36 cellular contexts compared by ENCODE assay signal in genomic region chr2:46621499-46621898, GRCh38.
"Had no signal": no experiment of that assay in that cellular context is flagged by ENCODE, and none has a peak within 500 bp of the region (broad histone marks: within the 10 kb centered on the region; RNA-seq: fewer than 3 reads in every experiment).

No MANE protein-coding gene starts in this region.

- DNase-seq: activated B cell treated with CpG ODN at 0.5 μM for 24 hours; activated CD4-positive, alpha-beta T cell treated with anti-CD3 and anti-CD28 coated beads for 48 hours; activated CD4-positive, alpha-beta T cell treated with anti-CD3 and anti-CD28 coated beads, Interleukin-2, amount 50 U/mL, for 1 hour; activated CD4-positive, alpha-beta T cell treated with anti-CD3 and anti-CD28 coated beads, Interleukin-2, amount 50 U/mL, for 48 hours; activated CD8-positive, alpha-beta memory T cell treated with anti-CD3 and anti-CD28 coated beads, Interleukin-2, amount 10 ng/mL, durations not matched to agents 7 days and 5 days; activated CD8-positive, alpha-beta memory T cell treated with anti-CD3 and anti-CD28 coated beads, Interleukin-2, amount 50 U/mL, for 4 hours; activated CD8-positive, alpha-beta T cell treated with anti-CD3 and anti-CD28 coated beads, Interleukin-2, amount 10 ng/mL, durations not matched to agents 7 days and 5 days; activated gamma-delta T cell; activated naive CD4-positive, alpha-beta T cell; activated naive CD4-positive, alpha-beta T cell treated with anti-CD3 and anti-CD28 coated beads, Interleukin-2, amount 50 U/mL, for 16 hours; activated naive CD8-positive, alpha-beta T cell treated with anti-CD3 and anti-CD28 coated beads for 36 hours; activated naive CD8-positive, alpha-beta T cell treated with anti-CD3 and anti-CD28 coated beads, Interleukin-2, amount 50 U/mL, for 24 hours; activated T-cell treated with anti-CD3 and anti-CD28 coated beads, Interleukin-2, amount 50 U/mL, for 4 hours; adrenal gland; amygdala; aorta; body of pancreas; central memory CD4-positive, alpha-beta T cell; dorsolateral prefrontal cortex; effector memory CD4-positive, alpha-beta T cell; endodermal cell; foreskin fibroblast; head of caudate nucleus; SW 1271; T-cell; T1000; WERI-Rb-1 had no signal

- FAIRE-seq: frontal cortex had no signal

- H3K9me3 ChIP-seq: adrenal gland, body of pancreas, breast epithelium had no signal

- H3K9me3 Mint-ChIP-seq: activated naive CD8-positive, alpha-beta T cell treated with anti-CD3 and anti-CD28 coated beads for 36 hours; activated naive CD8-positive, alpha-beta T cell treated with anti-CD3 and anti-CD28 coated beads, Interleukin-2, amount 50 U/mL, for 24 hours; activated T-cell treated with anti-CD3 and anti-CD28 coated beads, Interleukin-2, amount 50 U/mL, for 4 hours; dendritic cell treated with granulocyte-macrophage colony-stimulating factor and Interleukin-4, amounts not matched to agents 40 ng/mL and 50 ng/mL, for 4 days; endodermal cell; T-cell; T-helper 1 cell treated with Interleukin-12 subunit alpha and Interleukin-12 subunit beta and Interleukin-4 antibody, amounts not matched to agents 30 μg/mL and 1 μg/mL, for 36 hours; T-helper 2 cell treated with Interferon-gamma antibody and Interleukin-4, amounts not matched to agents 5 μg/mL and 100 μg/mL, for 36 hours had no signal

- H3K27ac Mint-ChIP-seq: activated B cell treated with CpG ODN at 0.5 μM for 24 hours; activated CD8-positive, alpha-beta memory T cell treated with anti-CD3 and anti-CD28 coated beads, Interleukin-2, amount 10 ng/mL, durations not matched to agents 7 days and 5 days; activated CD8-positive, alpha-beta T cell treated with anti-CD3 and anti-CD28 coated beads, Interleukin-2, amount 10 ng/mL, durations not matched to agents 7 days and 5 days; activated naive CD8-positive, alpha-beta T cell treated with anti-CD3 and anti-CD28 coated beads for 36 hours; activated naive CD8-positive, alpha-beta T cell treated with anti-CD3 and anti-CD28 coated beads, Interleukin-2, amount 50 U/mL, for 24 hours; dendritic cell treated with granulocyte-macrophage colony-stimulating factor and Interleukin-4, amounts not matched to agents 40 ng/mL and 50 ng/mL, for 4 days; endodermal cell; T-cell; T-helper 1 cell treated with Interleukin-12 subunit alpha and Interleukin-12 subunit beta and Interleukin-4 antibody, amounts not matched to agents 30 μg/mL and 1 μg/mL, for 36 hours; T-helper 2 cell treated with Interferon-gamma antibody and Interleukin-4, amounts not matched to agents 5 μg/mL and 100 μg/mL, for 36 hours had no signal

- H3K4me3 ChIP-seq: adrenal gland, body of pancreas, breast epithelium, cardiac muscle cell, coronary artery, dorsolateral prefrontal cortex had no signal

- H3K4me3 Mint-ChIP-seq: activated B cell treated with CpG ODN at 0.5 μM for 24 hours; activated CD8-positive, alpha-beta memory T cell treated with anti-CD3 and anti-CD28 coated beads, Interleukin-2, amount 10 ng/mL, durations not matched to agents 7 days and 5 days; activated CD8-positive, alpha-beta T cell treated with anti-CD3 and anti-CD28 coated beads, Interleukin-2, amount 10 ng/mL, durations not matched to agents 7 days and 5 days; activated naive CD8-positive, alpha-beta T cell treated with anti-CD3 and anti-CD28 coated beads for 36 hours; activated naive CD8-positive, alpha-beta T cell treated with anti-CD3 and anti-CD28 coated beads, Interleukin-2, amount 50 U/mL, for 24 hours; activated T-cell treated with anti-CD3 and anti-CD28 coated beads, Interleukin-2, amount 50 U/mL, for 4 hours; dendritic cell treated with granulocyte-macrophage colony-stimulating factor and Interleukin-4, amounts not matched to agents 40 ng/mL and 50 ng/mL, for 4 days; endodermal cell; T-cell; T-helper 1 cell treated with Interleukin-12 subunit alpha and Interleukin-12 subunit beta and Interleukin-4 antibody, amounts not matched to agents 30 μg/mL and 1 μg/mL, for 36 hours; T-helper 2 cell treated with Interferon-gamma antibody and Interleukin-4, amounts not matched to agents 5 μg/mL and 100 μg/mL, for 36 hours had no signal

- H3K27ac ChIP-seq: adrenal gland, body of pancreas, breast epithelium, cardiac muscle cell, coronary artery, dorsolateral prefrontal cortex, WERI-Rb-1 had no signal

- H3K4me1 ChIP-seq: breast epithelium had no signal

- H3K27me3 ChIP-seq: adrenal gland, body of pancreas, breast epithelium, cardiac muscle cell, dorsolateral prefrontal cortex had no signal

- ATAC-seq: activated CD4-positive, CD25-positive, alpha-beta regulatory T cell treated with anti-CD3 and anti-CD28 coated beads, Interleukin-2, amount 50 U/mL, for 24 hours; activated CD8-positive, alpha-beta memory T cell treated with anti-CD3 and anti-CD28 coated beads, Interleukin-2, amount 10 ng/mL, durations not matched to agents 7 days and 5 days; activated CD8-positive, alpha-beta T cell treated with anti-CD3 and anti-CD28 coated beads, Interleukin-2, amount 10 ng/mL, durations not matched to agents 7 days and 5 days; activated naive CD8-positive, alpha-beta T cell treated with anti-CD3 and anti-CD28 coated beads, Interleukin-2, amount 50 U/mL, for 24 hours; activated T-cell treated with anti-CD3 and anti-CD28 coated beads, Interleukin-2, amount 50 U/mL, for 4 hours; body of pancreas; esophagus mucosa; T-cell had no signal

- H3K27me3 Mint-ChIP-seq: activated B cell treated with CpG ODN at 0.5 μM for 24 hours; activated CD8-positive, alpha-beta memory T cell treated with anti-CD3 and anti-CD28 coated beads, Interleukin-2, amount 10 ng/mL, durations not matched to agents 7 days and 5 days; activated naive CD8-positive, alpha-beta T cell treated with anti-CD3 and anti-CD28 coated beads for 36 hours; activated naive CD8-positive, alpha-beta T cell treated with anti-CD3 and anti-CD28 coated beads, Interleukin-2, amount 50 U/mL, for 24 hours; dendritic cell treated with granulocyte-macrophage colony-stimulating factor and Interleukin-4, amounts not matched to agents 40 ng/mL and 50 ng/mL, for 4 days; T-cell had no signal

- H3K36me3 ChIP-seq: breast epithelium had no signal
